In the genomic region with DNA sequence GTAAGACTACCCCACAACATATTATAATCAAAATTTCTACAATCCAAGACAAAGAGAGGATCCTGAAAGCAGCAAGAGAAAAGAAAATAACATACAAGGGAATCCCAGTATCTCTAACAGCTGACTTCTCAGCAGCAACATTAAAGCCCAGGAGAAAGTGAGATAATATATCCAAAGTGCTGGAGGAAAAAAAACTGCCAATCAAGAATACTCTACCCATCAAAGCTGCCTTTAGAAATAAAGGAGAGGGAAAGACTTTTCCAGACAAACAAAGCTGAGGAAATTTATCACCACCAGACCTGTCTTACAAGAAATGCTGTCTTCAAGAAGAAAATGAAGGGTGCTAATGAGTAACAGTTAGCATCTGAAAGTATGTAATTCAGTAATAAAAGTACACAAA, we compare ENCODE assay signal across 35 cellular contexts.
"Had no signal": no experiment of that assay in that cellular context is flagged by ENCODE, and none has a peak within 500 bp of the region (broad histone marks: within the 10 kb centered on the region; RNA-seq: fewer than 3 reads in every experiment).

No MANE protein-coding gene starts in this region.

- H3K4me2 ChIP-seq: KMS-11 had no signal

- H3K27me3 ChIP-seq: MG63 had no signal

- H3K4me3 ChIP-seq: MG63 had no signal

- H3K27ac ChIP-seq: KMS-11 had no signal

- H3K36me3 ChIP-seq: MG63 had no signal

- H3K9ac ChIP-seq: KMS-11 had no signal

- DNase-seq: Karpas-422, Kasumi-1, MG63, MM.1S, MV-4-11, NCI-H1048, NCI-H1092, NCI-H1092 treated with DMSO at 0.1 percent for 48 hours, NCI-H1105, NCI-H1105 treated with DMSO at 0.1 percent for 48 hours, NCI-H1417, NCI-H1417 treated with DMSO at 0.1 percent for 48 hours, NCI-H1436, NCI-H1436 treated with DMSO at 0.1 percent for 48 hours, NCI-H146, NCI-H1694, NCI-H1694 treated with DMSO at 0.1 percent for 48 hours, NCI-H187, NCI-H187 treated with DMSO at 0.1 percent for 48 hours, NCI-H1930, NCI-H2029, NCI-H2029 treated with DMSO at 0.1 percent for 48 hours, NCI-H2081, NCI-H2081 treated with DMSO at 0.1 percent for 48 hours, NCI-H2107, NCI-H2171, NCI-H2171 treated with DMSO at 0.1 percent for 48 hours, NCI-H2227 treated with DMSO at 0.1 percent for 48 hours, NCI-H226, NCI-H345, NCI-H446, NCI-H446 treated with DMSO at 0.1 percent for 48 hours, NCI-H510A, NCI-H510A treated with DMSO at 0.1 percent for 48 hours had no signal
